ENCODE assay signal across 19 cellular contexts in the genomic region with DNA sequence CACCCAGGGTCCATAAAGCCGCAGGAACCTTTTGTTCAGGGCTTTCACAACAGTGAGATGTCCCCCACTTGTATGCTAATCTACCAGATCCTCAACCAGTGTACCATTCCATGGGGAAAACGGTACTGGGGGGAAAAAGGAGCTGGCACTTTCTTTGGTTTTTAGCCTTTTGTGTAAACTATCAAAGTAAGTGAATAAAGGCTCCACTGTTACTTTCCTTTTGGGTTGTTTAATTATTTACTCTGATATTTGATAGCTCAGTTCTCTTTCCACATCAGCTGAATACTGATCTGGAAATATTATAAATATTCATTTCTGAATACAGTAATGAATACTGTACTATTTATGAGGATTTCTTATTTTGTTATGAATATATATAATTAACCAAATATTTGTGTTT. TPM values are rescaled to one million over a fixed set of nuclear protein-coding genes. Genes with fewer than 3 reads are reported as not detected.
DNase-seq lines count a peak whose midpoint lies in the region; ATAC-seq and TF ChIP-seq lines count a peak whose summit lies in the region.
"Had no signal": no experiment of that assay in that cellular context is flagged by ENCODE, and none has a peak within 500 bp of the region (broad histone marks: within the 10 kb centered on the region; RNA-seq: fewer than 3 reads in every experiment).

No MANE protein-coding gene starts in this region.

- in situ Hi-C loops in IMR-90 (cut with MboI; ENCODE audit: low sequenced_read_pairs): no loop called here
- in situ Hi-C loops in Panc1 (cut with HindIII; ENCODE audit: low pct_unique_long_range_greater_than_20kb, low sequenced_read_pairs): no loop called here

- H3K36me3 ChIP-seq in IMR-90 (ENCODE audit: control insufficient read depth, insufficient read depth, low read length): peaks cover 26% of the 10 kb centered on the region
- peaks cover 14% of the 10 kb centered on the region for H3K36me3 ChIP-seq in Panc1 (ENCODE audit: control insufficient read depth, insufficient read depth, low read length)
- H3K36me3 ChIP-seq in mesenchymal stem cell (ENCODE audit: control insufficient read depth in 1 of 2, insufficient read depth in 2 of 2, low read depth in 1 of 2, low read length in 2 of 2): peaks cover 39 to 95% of the 10 kb centered on the region in 2 experiments

- H2BK5ac ChIP-seq in IMR-90 (ENCODE audit: low read depth, low read length, poor library complexity, severe bottlenecking) (no peak overlapping the region), mesenchymal stem cell (ENCODE audit: low read depth, low read length, poor library complexity, severe bottlenecking) (no peak overlapping the region)

- H3K18ac ChIP-seq in IMR-90 (ENCODE audit: low read depth, low read length) (no peak overlapping the region), mesenchymal stem cell (ENCODE audit: low read depth in 1 of 2, low read length in 2 of 2) (no peak overlapping the region)

- BruUV-seq in Calu3 (replicated peaks; lab: Mats Ljungman, UMichigan) (no TSS peak), IMR-90 (replicated peaks; lab: Mats Ljungman, UMichigan) (no TSS peak), Panc1 (replicated peaks; lab: Mats Ljungman, UMichigan) (TSS peak; percentile 11)

- H4K91ac ChIP-seq in IMR-90 (ENCODE audit: insufficient read depth, low read depth, low read length) (no peak overlapping the region), mesenchymal stem cell (ENCODE audit: low read length) (no peak overlapping the region)

- H3K4me1 ChIP-seq in IMR-90 (ENCODE audit: control insufficient read depth, insufficient read depth, low read length) (no peaks in the 10 kb centered on the region), Panc1 (ENCODE audit: control insufficient read depth, insufficient read depth, low read length) (no peaks in the 10 kb centered on the region), mesenchymal stem cell (ENCODE audit: control insufficient read depth, insufficient read depth, low read depth, low read length) (no peaks in the 10 kb centered on the region)
- H3K4me1 ChIP-seq: BE2C, BLaER1 had no signal

- DNase-seq in Calu3: no peak
- no peak for DNase-seq in IMR-90
- no peak for DNase-seq in Panc1 (ENCODE audit: low read depth, low spot score)
- no peak for DNase-seq in mesenchymal stem cell
- no peak for DNase-seq in HPDE6-E6E7 (ENCODE audit: extremely low spot score)
- DNase-seq in NCI-H526 treated with DMSO at 0.1 percent for 48 hours (lab: John Stamatoyannopoulos, UW): no peak
- DNase-seq: 8988T; ACHN; BE2C; C1 segment of cervical spinal cord; CD4-positive, alpha-beta memory T cell; CD4-positive, CD25-positive, alpha-beta regulatory T cell; CD8-positive, alpha-beta memory T cell; COR-L47; DMS79 treated with DMSO at 0.1 percent for 48 hours; GF-D8 had no signal

- no peak overlapping the region for H2BK12ac ChIP-seq in mesenchymal stem cell (ENCODE audit: low read length in 2 of 2)

- CTCF ChIA-PET in Calu3 (lab: Charles Lee) (interaction anchor here (0.6 to 1.0 kb wide), 3 partner anchors 19 to 354 kb away, joined by 3 to 5 read pairs (median 4); no protein-coding TSS in a partner anchor), IMR-90 (lab: Yijun Ruan, JAX) (no interaction called here), Panc1 (lab: Charles Lee) (no interaction called here)

- H3K4me3 ChIP-seq in IMR-90 (ENCODE audit: insufficient read depth, low read depth, low read length) (no peak overlapping the region), Panc1 (ENCODE audit: low read depth in 2 of 2, low read length in 2 of 2) (no peak overlapping the region), mesenchymal stem cell (ENCODE audit: insufficient read depth in 1 of 2, low read depth in 1 of 2, low read length in 2 of 2) (no peak overlapping the region)
- H3K4me3 ChIP-seq: BLaER1 had no signal

- no peak overlapping the region for H4K5ac ChIP-seq in IMR-90 (ENCODE audit: low read depth, low read length)

- no peak for TF ChIP-seq RAD21 in IMR-90 (IDR thresholded peaks at IDR 0.05; ENCODE audit: low read length)

- peaks cover 12% of the 10 kb centered on the region for H3K4me1 Mint-ChIP-seq in Calu3 (ENCODE audit: low read depth, unreplicated experiment)
- H3K4me1 Mint-ChIP-seq: CD14-positive monocyte had no signal

- no peak overlapping the region for H2BK20ac ChIP-seq in IMR-90 (ENCODE audit: low read depth, low read length)

- H4K8ac ChIP-seq in IMR-90 (ENCODE audit: low read depth in 2 of 2, low read length in 2 of 2) (no peak overlapping the region), mesenchymal stem cell (ENCODE audit: low read length) (no peak overlapping the region)

- H3K27me3 ChIP-seq in IMR-90 (ENCODE audit: control insufficient read depth, insufficient read depth, low read length) (no peaks in the 10 kb centered on the region), Panc1 (ENCODE audit: control insufficient read depth, insufficient read depth, low read length) (no peaks in the 10 kb centered on the region), mesenchymal stem cell (ENCODE audit: control insufficient read depth in 1 of 2, insufficient read depth in 1 of 2, low read length in 2 of 2) (no peaks in the 10 kb centered on the region)
- H3K27me3 ChIP-seq: BE2C, BLaER1 had no signal

- no peaks in the 10 kb centered on the region for H3K9me3 ChIP-seq in IMR-90 (ENCODE audit: control insufficient read depth, insufficient read depth, low read length)
- 0 out of 2 replicates have a peak, but pooled peaks cover 5% of the 10 kb centered on the region for H3K9me3 ChIP-seq in Panc1 (ENCODE audit: control insufficient read depth, insufficient read depth, low read depth, low read length)
- H3K9me3 ChIP-seq in mesenchymal stem cell (ENCODE audit: control insufficient read depth, low read length): peaks cover 41% of the 10 kb centered on the region
- H3K9me3 ChIP-seq: BE2C had no signal

- H2AK5ac ChIP-seq in IMR-90 (ENCODE audit: low read depth, low read length) (no peak overlapping the region), mesenchymal stem cell (ENCODE audit: low read length, severe bottlenecking) (no peak overlapping the region)

- H4K20me1 ChIP-seq in IMR-90 (ENCODE audit: insufficient read depth, low read length): no peaks in the 10 kb centered on the region
- H4K20me1 ChIP-seq: BLaER1 had no signal

- no peak overlapping the region for H3K23ac ChIP-seq in IMR-90 (ENCODE audit: low read depth, low read length)
- H3K23ac ChIP-seq in mesenchymal stem cell (ENCODE audit: low read length in 2 of 2): no peak overlapping the region

- no peak overlapping the region for H3K56ac ChIP-seq in IMR-90 (ENCODE audit: extremely low read depth, insufficient read depth, low read length)

- H3K9me1 ChIP-seq in IMR-90 (ENCODE audit: insufficient read depth, low read length): peaks cover 7% of the 10 kb centered on the region; the same call in 1 of the 2 replicates

- peak; percentile 32 for ATAC-seq in IMR-90 (ENCODE audit: low read depth)
- ATAC-seq in Panc1: no peak
- ATAC-seq in GM19452 (IDR thresholded peaks at IDR 0.05; ENCODE audit: unreplicated experiment): no peak

- H3K27ac Mint-ChIP-seq in Calu3 (ENCODE audit: unreplicated experiment): peak overlapping the region; percentile 75
- H3K27ac Mint-ChIP-seq: CD4-positive, alpha-beta memory T cell had no signal

- no peak overlapping the region for H3K4me3 Mint-ChIP-seq in Calu3 (ENCODE audit: low read depth, unreplicated experiment)
- H3K4me3 Mint-ChIP-seq: CD14-positive monocyte; CD4-positive, alpha-beta memory T cell; CD4-positive, CD25-positive, alpha-beta regulatory T cell; CD8-positive, alpha-beta memory T cell had no signal

- no peak overlapping the region for H3K4me2 ChIP-seq in IMR-90 (ENCODE audit: low read depth, low read length)
- no peak overlapping the region for H3K4me2 ChIP-seq in mesenchymal stem cell (ENCODE audit: low read length, poor library complexity, severe bottlenecking)
- H3K4me2 ChIP-seq: BLaER1 had no signal

- H2AK9ac ChIP-seq in IMR-90 (replicated peaks; ENCODE audit: low read depth, low read length, poor library complexity): no peak overlapping the region

- intact Hi-C loops in Calu3 (cut with micrococcal nuclease; ENCODE audit: unreplicated experiment): no loop called here
- intact Hi-C loops in IMR-90 (cut with micrococcal nuclease): no loop called here
- intact Hi-C loops in Panc1 (cut with micrococcal nuclease; ENCODE audit: unreplicated experiment): no loop called here

- H3K4ac ChIP-seq in IMR-90 (ENCODE audit: low read depth, low read length) (no peak overlapping the region), mesenchymal stem cell (ENCODE audit: low read depth in 1 of 2, low read length in 2 of 2) (no peak overlapping the region)

- WGBS in IMR-90 (ENCODE audit: extremely low coverage in 2 of 2, insufficient read length in 1 of 2), 2 experiments: no CpG with 5 or more reads among the region's 2 CpGs
- WGBS in mesenchymal stem cell: 100% methylated on average over 1 of the region's 2 CpGs

- dilution Hi-C loops in IMR-90 (cut with HindIII; ENCODE audit: low sequenced_read_pairs, unreplicated experiment): no loop called here

- H2AFZ ChIP-seq in IMR-90 (replicated peaks; ENCODE audit: low read length, poor library complexity) (no peak overlapping the region), mesenchymal stem cell (ENCODE audit: low read depth, low read length) (no peak overlapping the region)

- H3K9ac ChIP-seq in IMR-90 (ENCODE audit: low read depth, low read length) (no peak overlapping the region), mesenchymal stem cell (ENCODE audit: low read length) (no peak overlapping the region)
- H3K9ac ChIP-seq: BLaER1 had no signal

- TF ChIP-seq CTCF in Calu3 (IDR thresholded peaks at IDR 0.05; ENCODE audit: unreplicated experiment): no peak
- TF ChIP-seq CTCF in IMR-90 (conservative IDR thresholded peaks at IDR 0.05; ENCODE audit: low read depth, low read length): no peak
- no peak for TF ChIP-seq CTCF in Panc1 (IDR thresholded peaks at IDR 0.05)

- TF ChIP-seq POLR2A in IMR-90 (IDR thresholded peaks at IDR 0.05; ENCODE audit: low read depth, low read length): no peak

- no peaks in the 10 kb centered on the region for H3K27me3 Mint-ChIP-seq in Calu3 (ENCODE audit: unreplicated experiment)
- H3K27me3 Mint-ChIP-seq: CD4-positive, alpha-beta memory T cell; CD4-positive, CD25-positive, alpha-beta regulatory T cell; CD8-positive, alpha-beta memory T cell had no signal

- H3K36me3 Mint-ChIP-seq in Calu3 (ENCODE audit: insufficient read depth, unreplicated experiment): no peaks in the 10 kb centered on the region

- peaks cover 8 to 20% of the 10 kb centered on the region in 2 experiments for H3K79me1 ChIP-seq in IMR-90 (ENCODE audit: low read depth in 1 of 2, low read length in 2 of 2)
- peaks cover 29% of the 10 kb centered on the region for H3K79me1 ChIP-seq in mesenchymal stem cell (replicated peaks; ENCODE audit: low read length, poor library complexity, severe bottlenecking)

- no peak overlapping the region for H2BK120ac ChIP-seq in IMR-90 (ENCODE audit: low read depth, low read length)
- H2BK120ac ChIP-seq in mesenchymal stem cell (ENCODE audit: low read depth, low read length): no peak overlapping the region

- H3K27ac ChIP-seq in IMR-90 (ENCODE audit: insufficient read depth, low read length) (no peak overlapping the region), Panc1 (ENCODE audit: low read length) (no peak overlapping the region), mesenchymal stem cell (ENCODE audit: low read length, poor library complexity, severe bottlenecking) (peak overlapping the region; percentile 14)
- H3K27ac ChIP-seq: BLaER1 had no signal

- no peaks in the 10 kb centered on the region for H3K9me3 Mint-ChIP-seq in Calu3 (ENCODE audit: low read depth, unreplicated experiment)

- POLR2A ChIA-PET in IMR-90 (lab: Charles Lee; ENCODE audit: unreplicated experiment): no interaction called here
- POLR2A ChIA-PET in Panc1 (lab: Charles Lee): no interaction called here

- H2BK15ac ChIP-seq in IMR-90 (ENCODE audit: low read depth, low read length) (no peak overlapping the region), mesenchymal stem cell (ENCODE audit: low read depth, poor library complexity, severe bottlenecking) (no peak overlapping the region)

- H3K14ac ChIP-seq in IMR-90 (replicated peaks; ENCODE audit: low read depth, low read length) (no peak overlapping the region), mesenchymal stem cell (ENCODE audit: low read length in 2 of 2) (no peak overlapping the region)

RNA-seq across cellular contexts. Expression of a gene that starts 20.3 kb away (rescaled TPM):
- total RNA-seq in Calu3 (2022) (127 TPM in 2 replicates), IMR-90 (2012; rRNA removed) (111 TPM in 2 replicates), Panc1 (2021; ENCODE audit: unreplicated experiment) (148 TPM)
- 50.4 and 52.7 TPM in 2 replicates for polyA plus RNA-seq in IMR-90 (2012; rRNA removed)
- polyA plus RNA-seq in IMR-90 (2012; cell fraction: cytosol; rRNA removed): 19.6 and 40.0 TPM in 2 replicates
- 16.9 and 44.8 TPM in 2 replicates for polyA plus RNA-seq in IMR-90 (2012; cell fraction: nucleus; rRNA removed; ENCODE audit: low replicate concordance)
- 119 TPM for polyA plus RNA-seq in Panc1 (2012; ENCODE audit: insufficient read length)
- 133 TPM for polyA plus RNA-seq in mesenchymal stem cell (2013, experiment 1 of 2)
- 135 TPM for polyA plus RNA-seq in mesenchymal stem cell (2013, experiment 2 of 2)

RNA-seq across cellular contexts. Expression of a gene that starts 20.6 kb away (rescaled TPM):
- 78.3 and 84.4 TPM in 2 replicates for total RNA-seq in Calu3 (2022)
- 79.8 and 80.5 TPM in 2 replicates for total RNA-seq in IMR-90 (2012; rRNA removed)
- 62.0 and 67.9 TPM in 2 replicates for polyA plus RNA-seq in IMR-90 (2012; rRNA removed)
- polyA plus RNA-seq in IMR-90 (2012; cell fraction: cytosol; rRNA removed): 34.5 and 64.4 TPM in 2 replicates
- 13.4 and 56.2 TPM in 2 replicates for polyA plus RNA-seq in IMR-90 (2012; cell fraction: nucleus; rRNA removed; ENCODE audit: low replicate concordance)
- 106 TPM for total RNA-seq in Panc1 (2021; ENCODE audit: unreplicated experiment)
- polyA plus RNA-seq in Panc1 (2012; ENCODE audit: insufficient read length): 66.6 TPM
- 92.6 TPM for polyA plus RNA-seq in mesenchymal stem cell (2013, experiment 1 of 2)
- 93.5 TPM for polyA plus RNA-seq in mesenchymal stem cell (2013, experiment 2 of 2)

RNA-seq across cellular contexts. Expression of a gene that starts 51.2 kb away (rescaled TPM):
- total RNA-seq in Calu3 (2022) (2.6 and 2.8 TPM in 2 replicates), IMR-90 (2012; rRNA removed) (0.28 and 0.36 TPM in 2 replicates), Panc1 (2021; ENCODE audit: unreplicated experiment) (12.4 TPM)
- polyA plus RNA-seq in IMR-90 (2012; rRNA removed): 1.7 and 1.8 TPM in 2 replicates
- polyA plus RNA-seq in IMR-90 (2012; cell fraction: cytosol; rRNA removed): 1.1 and 2.3 TPM in 2 replicates
- 3.2 and 10.4 TPM in 2 replicates for polyA plus RNA-seq in IMR-90 (2012; cell fraction: nucleus; rRNA removed; ENCODE audit: low replicate concordance)
- 13.8 TPM for polyA plus RNA-seq in Panc1 (2012; ENCODE audit: insufficient read length)
- polyA plus RNA-seq in mesenchymal stem cell (2013, experiment 1 of 2): 6.6 TPM
- polyA plus RNA-seq in mesenchymal stem cell (2013, experiment 2 of 2): 9.1 TPM
